14 cellular contexts compared by ENCODE assay signal in the genomic region with DNA sequence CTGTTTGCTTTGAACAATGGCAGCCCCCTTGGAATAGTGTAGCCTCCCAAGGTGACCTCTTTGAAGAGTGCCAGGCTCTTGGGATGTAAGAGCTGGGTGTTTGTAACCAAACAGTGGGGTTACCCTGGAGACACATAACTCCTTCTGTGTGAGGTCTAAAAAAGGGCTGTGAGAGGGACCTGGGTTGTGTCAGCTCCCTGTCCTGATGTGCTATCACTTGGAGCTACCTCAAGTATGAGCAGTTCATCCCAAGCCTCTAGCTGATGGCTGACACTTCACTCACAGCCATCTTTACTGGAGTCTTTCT. TPM values are rescaled to one million over a fixed set of nuclear protein-coding genes. Genes with fewer than 3 reads are reported as not detected.
DNase-seq lines count a peak whose midpoint lies in the region; ATAC-seq and TF ChIP-seq lines count a peak whose summit lies in the region.
"Had no signal": no experiment of that assay in that cellular context is flagged by ENCODE, and none has a peak within 500 bp of the region (broad histone marks: within the 10 kb centered on the region; RNA-seq: fewer than 3 reads in every experiment).

No MANE protein-coding gene starts in this region.

- peak overlapping the region; percentile 35; the same call in 2 of the 3 replicates for H2BK15ac ChIP-seq in IMR-90 (ENCODE audit: low read depth, low read length)

- no TSS peak for BruUV-seq in IMR-90 (replicated peaks; lab: Mats Ljungman, UMichigan)

- peak overlapping the region; percentile 68 for H3K14ac ChIP-seq in IMR-90 (replicated peaks; ENCODE audit: low read depth, low read length)

- POLR2A ChIA-PET in IMR-90 (lab: Charles Lee; ENCODE audit: unreplicated experiment): no interaction called here

- no peak overlapping the region for H2AFZ ChIP-seq in IMR-90 (replicated peaks; ENCODE audit: low read length, poor library complexity)

- TF ChIP-seq EP300 in stomach (IDR thresholded peaks at IDR 0.05): no peak

- H3K4me3 Mint-ChIP-seq in natural killer cell treated with Interleukin-12 subunit alpha and Interleukin-12 subunit beta and Interleukin-15 and Interleukin-18, amount 100 ng/mL, for 72 hours: no peak overlapping the region
- H3K4me3 Mint-ChIP-seq in activated naive CD8-positive, alpha-beta T cell treated with anti-CD3 and anti-CD28 coated beads, Interleukin-2, amount 50 U/mL, for 24 hours: no peak overlapping the region
- H3K4me3 Mint-ChIP-seq: activated naive CD8-positive, alpha-beta T cell treated with anti-CD3 and anti-CD28 coated beads for 36 hours; CD4-positive, CD25-positive, alpha-beta regulatory T cell; naive thymus-derived CD8-positive, alpha-beta T cell had no signal

- H3K27ac Mint-ChIP-seq in natural killer cell treated with Interleukin-12 subunit alpha and Interleukin-12 subunit beta and Interleukin-15 and Interleukin-18, amount 100 ng/mL, for 72 hours: no peak overlapping the region
- no peak overlapping the region for H3K27ac Mint-ChIP-seq in activated naive CD8-positive, alpha-beta T cell treated with anti-CD3 and anti-CD28 coated beads, Interleukin-2, amount 50 U/mL, for 24 hours
- H3K27ac Mint-ChIP-seq: activated naive CD8-positive, alpha-beta T cell treated with anti-CD3 and anti-CD28 coated beads for 36 hours; CD4-positive, CD25-positive, alpha-beta regulatory T cell had no signal

- H2BK20ac ChIP-seq in IMR-90 (ENCODE audit: low read depth, low read length): peak overlapping the region; percentile 75

- peaks cover 6% of the 10 kb centered on the region; the same call in 1 of the 2 replicates for H3K9me1 ChIP-seq in IMR-90 (ENCODE audit: insufficient read depth, low read length)

- H2AK5ac ChIP-seq in IMR-90 (ENCODE audit: low read depth, low read length): peak overlapping the region; percentile 54

- H2AK9ac ChIP-seq in IMR-90 (replicated peaks; ENCODE audit: low read depth, low read length, poor library complexity): peak overlapping the region; percentile 3

- H3K9me3 ChIP-seq in IMR-90 (ENCODE audit: control insufficient read depth, insufficient read depth, low read length) (no peaks in the 10 kb centered on the region), stomach (no peaks in the 10 kb centered on the region)

- no peak for TF ChIP-seq CTCF in IMR-90 (conservative IDR thresholded peaks at IDR 0.05; ENCODE audit: low read depth, low read length)
- TF ChIP-seq CTCF in coronary artery (IDR thresholded peaks at IDR 0.05): no peak
- no peak for TF ChIP-seq CTCF in stomach (IDR thresholded peaks at IDR 0.05)

- H4K5ac ChIP-seq in IMR-90 (ENCODE audit: low read depth, low read length): peak overlapping the region; percentile 28

- peaks cover 11% of the 10 kb centered on the region in 2 donors for H3K27me3 Mint-ChIP-seq in natural killer cell treated with Interleukin-12 subunit alpha and Interleukin-12 subunit beta and Interleukin-15 and Interleukin-18, amount 100 ng/mL, for 72 hours
- H3K27me3 Mint-ChIP-seq in activated naive CD8-positive, alpha-beta T cell treated with anti-CD3 and anti-CD28 coated beads, Interleukin-2, amount 50 U/mL, for 24 hours: peaks cover 3% of the 10 kb centered on the region
- H3K27me3 Mint-ChIP-seq: activated naive CD8-positive, alpha-beta T cell treated with anti-CD3 and anti-CD28 coated beads for 36 hours had no signal

- H3K18ac ChIP-seq in IMR-90 (ENCODE audit: low read depth, low read length): peak overlapping the region; percentile 12

- H3K27ac ChIP-seq in IMR-90 (ENCODE audit: insufficient read depth, low read length) (peak overlapping the region; percentile 59), coronary artery (peak overlapping the region; percentile 68 to 83), stomach (peak overlapping the region; percentile 42 to 78 (median 72))

- peak overlapping the region; percentile 7; the same call in 1 of the 2 replicates for H3K9ac ChIP-seq in IMR-90 (ENCODE audit: low read depth, low read length)

- no peaks in the 10 kb centered on the region for H4K20me1 ChIP-seq in IMR-90 (ENCODE audit: insufficient read depth, low read length)

- no peaks in the 10 kb centered on the region for H3K36me3 Mint-ChIP-seq in natural killer cell treated with Interleukin-12 subunit alpha and Interleukin-12 subunit beta and Interleukin-15 and Interleukin-18, amount 100 ng/mL, for 72 hours
- H3K36me3 Mint-ChIP-seq in activated naive CD8-positive, alpha-beta T cell treated with anti-CD3 and anti-CD28 coated beads, Interleukin-2, amount 50 U/mL, for 24 hours (ENCODE audit: low read depth): no peaks in the 10 kb centered on the region

- peak overlapping the region; percentile 1 to 33; a peak in 2 of 4 replicates for H4K8ac ChIP-seq in IMR-90 (ENCODE audit: low read depth in 2 of 2, low read length in 2 of 2)

- TF ChIP-seq RAD21 in IMR-90 (IDR thresholded peaks at IDR 0.05; ENCODE audit: low read length): no peak

- H3K79me1 ChIP-seq in IMR-90 (ENCODE audit: low read depth in 1 of 2, low read length in 2 of 2): no peaks in the 10 kb centered on the region

- no peaks in the 10 kb centered on the region for H3K9me3 Mint-ChIP-seq in natural killer cell treated with Interleukin-12 subunit alpha and Interleukin-12 subunit beta and Interleukin-15 and Interleukin-18, amount 100 ng/mL, for 72 hours
- H3K9me3 Mint-ChIP-seq in activated naive CD8-positive, alpha-beta T cell treated with anti-CD3 and anti-CD28 coated beads, Interleukin-2, amount 50 U/mL, for 24 hours: no peaks in the 10 kb centered on the region

- CTCF ChIA-PET in IMR-90 (lab: Yijun Ruan, JAX): interaction anchor here (0.6 to 1.6 kb wide), 3 partner anchors 9 to 605 kb away, joined by 3 to 7 read pairs (median 3); no protein-coding TSS in a partner anchor

- TF ChIP-seq POLR2A in IMR-90 (IDR thresholded peaks at IDR 0.05; ENCODE audit: low read depth, low read length) (no peak), stomach (IDR thresholded peaks at IDR 0.05) (no peak)

- dilution Hi-C loops in IMR-90 (cut with HindIII; ENCODE audit: low sequenced_read_pairs, unreplicated experiment): loop anchor here (25.0 kb wide), 1 partner anchor 120 kb away; no protein-coding TSS in a partner anchor

- H2BK5ac ChIP-seq in IMR-90 (ENCODE audit: low read depth, low read length, poor library complexity, severe bottlenecking): peak overlapping the region; percentile 14

- H2BK120ac ChIP-seq in IMR-90 (ENCODE audit: low read depth, low read length): peak overlapping the region; percentile 65

- intact Hi-C loops in IMR-90 (cut with micrococcal nuclease) (loop anchor here (1.0 to 10.0 kb wide), 3 partner anchors 75 to 202 kb away; a partner anchor contains a TSS), stomach (cut with DNase I; ENCODE audit: low total_unique reads) (no loop called here)

- in situ Hi-C loops in IMR-90 (cut with MboI; ENCODE audit: low sequenced_read_pairs): no loop called here

- H3K4ac ChIP-seq in IMR-90 (ENCODE audit: low read depth, low read length): peak overlapping the region; percentile 70

- no peaks in the 10 kb centered on the region for H3K36me3 ChIP-seq in IMR-90 (ENCODE audit: control insufficient read depth, insufficient read depth, low read length)
- no peaks in the 10 kb centered on the region for H3K36me3 ChIP-seq in stomach

- H3K23ac ChIP-seq in IMR-90 (ENCODE audit: low read depth, low read length): no peak overlapping the region

- DNase-seq in IMR-90 (peak; percentile 34), coronary artery (ENCODE audit: low spot score) (peak; percentile 58), left lobe of liver (ENCODE audit: low spot score) (peak; percentile 22), stomach (no peak), OCI-M2 (lab: John Stamatoyannopoulos, UW; ENCODE audit: unreplicated experiment) (no peak), activated gamma-delta T cell (lab: John Stamatoyannopoulos, UW) (no peak)
- DNase-seq in natural killer cell treated with Interleukin-12 subunit alpha and Interleukin-12 subunit beta and Interleukin-15 and Interleukin-18, amount 100 ng/mL, for 72 hours (ENCODE audit: low spot score): no peak
- DNase-seq in activated naive CD8-positive, alpha-beta T cell treated with anti-CD3 and anti-CD28 coated beads, Interleukin-2, amount 50 U/mL, for 24 hours: no peak
- DNase-seq: activated naive CD8-positive, alpha-beta T cell treated with anti-CD3 and anti-CD28 coated beads for 36 hours; CD4-positive, CD25-positive, alpha-beta regulatory T cell; Kasumi-1; naive thymus-derived CD8-positive, alpha-beta T cell; NCI-H2029; T-helper 9 cell had no signal

- no peak overlapping the region for H3K56ac ChIP-seq in IMR-90 (ENCODE audit: extremely low read depth, insufficient read depth, low read length)

- ATAC-seq in IMR-90 (ENCODE audit: low read depth): no peak; the same call in 1 of the 2 replicates
- ATAC-seq in left lobe of liver: no peak
- ATAC-seq in natural killer cell treated with Interleukin-12 subunit alpha and Interleukin-12 subunit beta and Interleukin-15 and Interleukin-18, amount 100 ng/mL, for 72 hours: no peak
- no peak for ATAC-seq in activated naive CD8-positive, alpha-beta T cell treated with anti-CD3 and anti-CD28 coated beads, Interleukin-2, amount 50 U/mL, for 24 hours
- ATAC-seq: naive thymus-derived CD8-positive, alpha-beta T cell had no signal

- no peak overlapping the region for H3K4me3 ChIP-seq in IMR-90 (ENCODE audit: insufficient read depth, low read depth, low read length)
- H3K4me3 ChIP-seq in coronary artery: no peak overlapping the region
- no peak overlapping the region for H3K4me3 ChIP-seq in stomach

- H3K4me1 ChIP-seq in IMR-90 (ENCODE audit: control insufficient read depth, insufficient read depth, low read length) (peaks cover 20% of the 10 kb centered on the region), stomach (peaks cover 9 to 53% (median 27%) of the 10 kb centered on the region in 4 donors)

- H3K4me1 Mint-ChIP-seq in natural killer cell treated with Interleukin-12 subunit alpha and Interleukin-12 subunit beta and Interleukin-15 and Interleukin-18, amount 100 ng/mL, for 72 hours (ENCODE audit: low read depth in 2 of 2): peaks cover 0 to 4% of the 10 kb centered on the region in 2 donors
- peaks cover 12% of the 10 kb centered on the region for H3K4me1 Mint-ChIP-seq in activated naive CD8-positive, alpha-beta T cell treated with anti-CD3 and anti-CD28 coated beads, Interleukin-2, amount 50 U/mL, for 24 hours

- no peak overlapping the region for H3K4me2 ChIP-seq in IMR-90 (ENCODE audit: low read depth, low read length)

- peak overlapping the region; percentile 71 for H4K91ac ChIP-seq in IMR-90 (ENCODE audit: insufficient read depth, low read depth, low read length)

- H3K27me3 ChIP-seq in IMR-90 (ENCODE audit: control insufficient read depth, insufficient read depth, low read length) (no peaks in the 10 kb centered on the region), stomach (no peaks in the 10 kb centered on the region)

RNA-seq across cellular contexts. Expression of a gene that starts 40.2 kb away (rescaled TPM):
- total RNA-seq in IMR-90 (2012; rRNA removed) (under 0.01 and 0.36 TPM in 2 replicates), left lobe of liver (4.2 TPM), stomach (10 to 100 TPM in 4 of 5 donors, 1 to 10 TPM in 1; 9.1 to 60.3 (median 25.9) TPM)
- polyA plus RNA-seq in IMR-90 (2012; rRNA removed) (0.85 and 1.1 TPM in 2 replicates), stomach (1 to 10 TPM; 2.1 to 6.6 (median 2.3) TPM)
- polyA plus RNA-seq in IMR-90 (2012; cell fraction: cytosol; rRNA removed): 0.77 and 1.4 TPM in 2 replicates
- polyA plus RNA-seq in IMR-90 (2012; cell fraction: nucleus; rRNA removed; ENCODE audit: low replicate concordance): 0.45 and 0.71 TPM in 2 replicates
- under 1 TPM; 0.26 to 0.64 TPM for total RNA-seq in natural killer cell treated with Interleukin-12 subunit alpha and Interleukin-12 subunit beta and Interleukin-15 and Interleukin-18, amount 100 ng/mL, for 72 hours

Comparison
In these comparisons a context has a peak if more than half of its experiments do, and no peak if none do; other contexts are left out.
1. DNase-seq: peak in IMR-90 (single experiment), coronary artery (single experiment) and left lobe of liver (single experiment); none in stomach (single experiment), natural killer cell treated with Interleukin-12 subunit alpha and Interleukin-12 subunit beta and Interleukin-15 and Interleukin-18, amount 100 ng/mL, for 72 hours (single experiment), activated naive CD8-positive, alpha-beta T cell treated with anti-CD3 and anti-CD28 coated beads, Interleukin-2, amount 50 U/mL, for 24 hours (single experiment), OCI-M2 (single experiment) and activated gamma-delta T cell (single experiment).
2. Peak in every context shown above with its lines, with median percentiles within 50 percentile points of each other: H3K27ac ChIP-seq.